In the genomic region with DNA sequence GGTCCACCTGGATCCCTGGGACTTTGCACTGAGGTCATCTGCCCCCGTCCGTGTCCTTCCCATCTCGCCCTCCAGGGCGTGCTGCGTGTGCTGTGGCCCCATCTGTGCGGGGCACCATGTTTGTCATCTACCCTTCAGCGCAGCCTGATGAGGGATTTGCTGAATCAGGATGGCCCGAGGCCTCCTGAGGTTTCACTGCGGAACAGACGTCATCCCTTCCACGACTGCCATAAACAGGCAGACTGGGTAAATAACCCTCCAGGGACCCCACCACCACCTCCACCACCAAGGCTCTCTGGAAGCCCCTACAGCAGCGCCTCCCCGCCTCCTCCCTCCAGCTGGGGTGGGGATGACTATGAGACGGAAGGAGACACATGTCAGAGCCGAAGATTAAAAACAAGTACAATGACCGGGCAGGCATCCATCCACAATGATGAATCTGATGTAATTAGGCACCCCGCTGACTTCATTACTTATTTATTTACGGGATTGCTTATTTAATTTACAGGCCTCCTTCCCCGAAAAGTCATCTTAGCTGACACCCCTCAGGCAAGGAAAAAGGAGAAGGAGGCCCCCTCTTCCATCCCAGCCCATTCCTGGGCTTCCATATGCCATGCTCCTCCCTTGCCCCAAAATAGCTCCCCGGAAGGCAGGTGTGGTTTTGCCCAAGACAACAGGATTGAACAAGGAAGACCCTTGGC, we compare ENCODE assay signal across 1 cellular context.
TF ChIP-seq lines count a peak whose summit lies in the region.

No MANE protein-coding gene starts in this region.

TF ChIP-seq in K562, 482 proteins besides CTCF, POLR2A, EP300 and RAD21:
- TF ChIP-seq ZNF316 (IDR thresholded peaks at IDR 0.05) (peak; percentile 38; the same call in 1 of the 2 replicates), NONO (IDR thresholded peaks at IDR 0.05; ENCODE audit: low read depth in 2 of 2, low read length in 1 of 2) (no peak), BMI1 (IDR thresholded peaks at IDR 0.05; ENCODE audit: low read length) (no peak), C11orf30 (IDR thresholded peaks at IDR 0.05; ENCODE audit: low read depth) (peak; percentile 14; the same call in 1 of the 2 replicates), EGR1 (conservative IDR thresholded peaks at IDR 0.05) (no peak)
TF ChIP-seq in K562: peak in this region for 2.
